ENCODE assay signal across 14 cellular contexts in the genomic region with DNA sequence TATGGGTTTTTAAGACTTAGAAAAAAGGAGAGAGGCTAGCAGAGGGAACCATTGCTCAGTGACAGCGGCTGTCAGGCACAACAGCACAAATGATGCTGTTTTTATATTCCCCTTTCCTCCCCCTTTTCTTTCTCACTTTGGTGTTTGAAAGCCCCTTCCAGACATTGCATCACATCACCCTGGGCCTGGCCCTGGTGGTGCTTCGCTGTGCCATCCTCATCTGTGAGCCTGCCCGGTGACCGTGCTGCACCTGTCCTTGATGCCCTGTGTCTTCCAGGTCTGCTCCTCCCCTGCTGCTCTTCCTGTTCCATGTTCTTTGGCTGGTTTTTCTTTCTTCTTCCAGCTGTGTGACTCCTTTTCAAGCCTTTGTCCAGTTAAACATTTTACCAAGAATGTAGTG. TPM values are rescaled to one million over a fixed set of nuclear protein-coding genes. Genes with fewer than 3 reads are reported as not detected.
DNase-seq lines count a peak whose midpoint lies in the region; ATAC-seq and TF ChIP-seq lines count a peak whose summit lies in the region.
"Had no signal": no experiment of that assay in that cellular context is flagged by ENCODE, and none has a peak within 500 bp of the region (broad histone marks: within the 10 kb centered on the region; RNA-seq: fewer than 3 reads in every experiment).

No MANE protein-coding gene starts in this region.

- H3K4me3 ChIP-seq in sigmoid colon (no peak overlapping the region), lower leg skin (ENCODE audit: low read depth, poor library complexity, severe bottlenecking) (no peak overlapping the region)
- H3K4me3 ChIP-seq: adrenal gland had no signal

- DNase-seq in GM03348 (ENCODE audit: low spot score) = peak; percentile 23
- DNase-seq in left cardiac atrium = no peak
- no peak for DNase-seq in sigmoid colon
- no peak for DNase-seq in NCI-H2171 (lab: John Stamatoyannopoulos, UW)
- DNase-seq in lower leg skin (ENCODE audit: low spot score in 2 of 2) = no peak
- DNase-seq in stimulated activated CD4-positive, alpha-beta T cell treated with anti-CD3 and anti-CD28 coated beads, Interleukin-2, amount 100 ng/mL, for 48 hours = no peak
- DNase-seq: adrenal gland; effector CD4-positive, alpha-beta T cell; NCI-H1048; occipital lobe; stimulated activated CD4-positive, alpha-beta T cell treated with anti-CD3 and anti-CD28 coated beads, Interleukin-4, amount 100 ng/mL, for 1 hour had no signal

- TF ChIP-seq CTCF in VCaP (conservative IDR thresholded peaks at IDR 0.05) (no peak), sigmoid colon (IDR thresholded peaks at IDR 0.05) (no peak), lower leg skin (IDR thresholded peaks at IDR 0.05) (no peak)

- 89 to 90% methylated on average over 4 of the region's 4 CpGs for WGBS in sigmoid colon, 2 donors
- 70 to 76% methylated on average over 4 of the region's 4 CpGs for WGBS in lower leg skin, 2 donors

- ATAC-seq in left cardiac atrium = peak; percentile 11 to 13
- no peak for ATAC-seq in activated CD4-positive, CD25-positive, alpha-beta regulatory T cell treated with anti-CD3 and anti-CD28 coated beads, Interleukin-2, amount 50 U/mL, for 24 hours
- ATAC-seq: Panc1 had no signal

- peaks cover 0 to 80% (median 69%) of the 10 kb centered on the region in 4 donors for H3K4me1 ChIP-seq in sigmoid colon

- no peaks in the 10 kb centered on the region for H3K9me3 ChIP-seq in sigmoid colon
- H3K9me3 ChIP-seq: adrenal gland had no signal

- TF ChIP-seq POLR2A in sigmoid colon (IDR thresholded peaks at IDR 0.05) = no peak
- TF ChIP-seq POLR2A in lower leg skin (IDR thresholded peaks at IDR 0.05) = no peak

- H3K27ac ChIP-seq in VCaP = peak overlapping the region; percentile 3; the same call in 1 of the 2 replicates
- peak overlapping the region; percentile 6 to 65 (median 58) for H3K27ac ChIP-seq in sigmoid colon

- H3K36me3 ChIP-seq in sigmoid colon = peaks cover 17 to 44% (median 28%) of the 10 kb centered on the region in 4 donors

- H3K27me3 ChIP-seq in sigmoid colon = no peaks in the 10 kb centered on the region
- H3K27me3 ChIP-seq: adrenal gland had no signal

- no peak for TF ChIP-seq EP300 in sigmoid colon (IDR thresholded peaks at IDR 0.05)

- intact Hi-C loops in left cardiac atrium (cut with DNase I) = no loop called here
- intact Hi-C loops in sigmoid colon (cut with DNase I) = loop anchor here (1.0 kb wide), 1 partner anchor 23 kb away; no protein-coding TSS in a partner anchor
- intact Hi-C loops in lower leg skin (cut with DNase I; ENCODE audit: low total_unique reads) = no loop called here

RNA-seq across cellular contexts. Expression of gene KLC1, which starts 24.8 kb away (rescaled TPM):
- 100 to 1,000 TPM; 118 to 139 TPM for total RNA-seq in left cardiac atrium
- 100 to 1,000 TPM; 216 to 399 (median 277) TPM for total RNA-seq in sigmoid colon
- 10 to 100 TPM; 25.0 to 81.2 (median 37.8) TPM for polyA plus RNA-seq in sigmoid colon
- 100 to 1,000 TPM; 214 to 500 (median 268) TPM for total RNA-seq in lower leg skin

Comparison
In these comparisons a context has a peak if more than half of its experiments do, and no peak if none do; other contexts are left out.
1. ATAC-seq: peak in left cardiac atrium (2 of 2); none in activated CD4-positive, CD25-positive, alpha-beta regulatory T cell treated with anti-CD3 and anti-CD28 coated beads, Interleukin-2, amount 50 U/mL, for 24 hours (0 of 2).